Comparison of ENCODE assay signal across 16 cellular contexts in the genomic region with DNA sequence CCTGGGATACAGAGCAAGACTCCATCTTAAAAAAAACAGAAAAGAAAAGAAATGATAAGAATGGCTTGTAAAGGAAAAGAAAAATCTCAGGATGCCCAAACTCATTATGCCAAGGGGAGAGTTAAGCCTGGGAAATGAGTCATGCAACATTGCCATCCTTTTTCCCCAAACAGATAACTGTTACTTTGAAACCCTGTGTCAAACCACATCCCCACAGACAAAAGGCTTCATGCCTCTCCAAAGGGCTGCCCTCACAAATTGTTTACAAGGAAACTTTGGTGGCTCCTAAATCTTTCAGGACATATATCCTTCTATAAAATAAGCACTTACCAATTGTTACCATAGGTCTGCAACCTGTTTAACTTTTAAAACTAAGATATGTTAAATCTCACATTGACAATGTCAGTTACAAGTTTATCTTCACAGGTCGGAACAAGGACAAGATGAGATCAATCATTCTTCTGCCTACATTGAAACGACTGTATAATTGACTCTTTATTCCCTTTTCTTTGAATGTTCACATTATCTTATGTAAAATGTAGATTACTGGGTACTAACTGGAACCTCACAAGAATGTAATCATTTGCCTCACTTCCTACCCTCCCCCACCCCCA. TPM values are rescaled to one million over a fixed set of nuclear protein-coding genes. Genes with fewer than 3 reads are reported as not detected.
DNase-seq lines count a peak whose midpoint lies in the region; ATAC-seq and TF ChIP-seq lines count a peak whose summit lies in the region.
"Had no signal": no experiment of that assay in that cellular context is flagged by ENCODE, and none has a peak within 500 bp of the region (broad histone marks: within the 10 kb centered on the region; RNA-seq: fewer than 3 reads in every experiment).

No MANE protein-coding gene starts in this region.

- CTCF ChIA-PET in CD8-positive, alpha-beta T cell (lab: Charles Lee) = no interaction called here
- CTCF ChIA-PET in activated CD8-positive, alpha-beta T cell treated with anti-CD3 and anti-CD28 coated beads for 36 hours (lab: Charles Lee) = no interaction called here

- no peaks in the 10 kb centered on the region for H3K27me3 Mint-ChIP-seq in CD8-positive, alpha-beta T cell (ENCODE audit: low read depth)
- H3K27me3 Mint-ChIP-seq in activated CD8-positive, alpha-beta T cell treated with anti-CD3 and anti-CD28 coated beads for 36 hours = no peaks in the 10 kb centered on the region
- H3K27me3 Mint-ChIP-seq: activated CD8-positive, alpha-beta memory T cell treated with anti-CD3 and anti-CD28 coated beads, Interleukin-2, amount 10 ng/mL, durations not matched to agents 7 days and 5 days had no signal

- no peaks in the 10 kb centered on the region for H3K79me2 ChIP-seq in hepatocyte

- WGBS in hepatocyte (ENCODE audit: low lambda C conversion rate, missing lambda C conversion rate) = 25% methylated on average over 2 of the region's 2 CpGs

- no peaks in the 10 kb centered on the region for H3K36me3 Mint-ChIP-seq in CD8-positive, alpha-beta T cell
- H3K36me3 Mint-ChIP-seq in activated CD8-positive, alpha-beta T cell treated with anti-CD3 and anti-CD28 coated beads for 36 hours (ENCODE audit: low read depth) = peaks cover 8% of the 10 kb centered on the region

- H3K4me1 Mint-ChIP-seq in CD8-positive, alpha-beta T cell (ENCODE audit: low read depth) = peaks cover 36% of the 10 kb centered on the region
- H3K4me1 Mint-ChIP-seq in activated CD8-positive, alpha-beta T cell treated with anti-CD3 and anti-CD28 coated beads for 36 hours (ENCODE audit: low read depth) = peaks cover 32% of the 10 kb centered on the region

- H3K36me3 ChIP-seq in CD8-positive, alpha-beta T cell (ENCODE audit: insufficient read depth, low read length) = no peaks in the 10 kb centered on the region
- no peaks in the 10 kb centered on the region for H3K36me3 ChIP-seq in hepatocyte (replicated peaks; ENCODE audit: insufficient read depth, low read depth)
- H3K36me3 ChIP-seq: BLaER1, colonic mucosa, heart right ventricle had no signal

- intact Hi-C loops in CD8-positive, alpha-beta T cell (cut with DNase I, micrococcal nuclease) = loop anchor here in 1 of 2 experiments (1.0 kb wide), 1 partner anchor 9 kb away; no protein-coding TSS in a partner anchor
- intact Hi-C loops in activated CD8-positive, alpha-beta T cell treated with anti-CD3 and anti-CD28 coated beads for 36 hours (cut with micrococcal nuclease) = no loop called here

- peak overlapping the region; percentile 36 for H3K4me3 Mint-ChIP-seq in CD8-positive, alpha-beta T cell
- no peak overlapping the region for H3K4me3 Mint-ChIP-seq in activated CD8-positive, alpha-beta T cell treated with anti-CD3 and anti-CD28 coated beads for 36 hours
- H3K4me3 Mint-ChIP-seq: activated CD8-positive, alpha-beta memory T cell treated with anti-CD3 and anti-CD28 coated beads, Interleukin-2, amount 10 ng/mL, durations not matched to agents 7 days and 5 days had no signal

- H4K20me1 ChIP-seq in hepatocyte (ENCODE audit: insufficient read depth, poor library complexity, severe bottlenecking) = no peaks in the 10 kb centered on the region
- H4K20me1 ChIP-seq: BLaER1 had no signal

- no peak for DNase-seq in CD8-positive, alpha-beta T cell
- peak; percentile 60 for DNase-seq in Jurkat, Clone E6-1 (ENCODE audit: low read depth, low spot score)
- DNase-seq in activated CD8-positive, alpha-beta T cell treated with anti-CD3 and anti-CD28 coated beads for 36 hours = no peak
- DNase-seq in lung microvascular endothelial cell (ENCODE audit: low read depth in 2 of 2) = peak; percentile 8 to 32
- DNase-seq in hepatic stellate cell (ENCODE audit: low spot score) = no peak
- DNase-seq in CD1c-positive myeloid dendritic cell (ENCODE audit: extremely low spot score) = no peak
- DNase-seq in hepatocyte (ENCODE audit: low spot score) = no peak
- DNase-seq: activated CD8-positive, alpha-beta memory T cell treated with anti-CD3 and anti-CD28 coated beads, Interleukin-2, amount 10 ng/mL, durations not matched to agents 7 days and 5 days; aorta; colonic mucosa; heart right ventricle; kidney glomerular epithelial cell; NCI-H2107; NCI-H774; stimulated activated CD4-positive, alpha-beta T cell treated with anti-CD3 and anti-CD28 coated beads, Interleukin-15, amount 100 ng/mL, for 24 hours had no signal

- ATAC-seq in CD8-positive, alpha-beta T cell = peak; percentile 61
- ATAC-seq in activated CD8-positive, alpha-beta T cell treated with anti-CD3 and anti-CD28 coated beads for 36 hours = peak; percentile 73
- ATAC-seq: activated CD8-positive, alpha-beta memory T cell treated with anti-CD3 and anti-CD28 coated beads, Interleukin-2, amount 10 ng/mL, durations not matched to agents 7 days and 5 days; heart right ventricle had no signal

- H2AFZ ChIP-seq in hepatocyte = no peak overlapping the region

- no peak overlapping the region for H3K27ac ChIP-seq in CD8-positive, alpha-beta T cell (ENCODE audit: low read depth, low read length)
- H3K27ac ChIP-seq in hepatocyte = no peak overlapping the region
- H3K27ac ChIP-seq: BLaER1, colonic mucosa, heart right ventricle had no signal

- H3K27me3 ChIP-seq in CD8-positive, alpha-beta T cell (ENCODE audit: insufficient read depth, low read length) = no peaks in the 10 kb centered on the region
- no peaks in the 10 kb centered on the region for H3K27me3 ChIP-seq in hepatocyte
- H3K27me3 ChIP-seq: BLaER1, colonic mucosa, heart right ventricle had no signal

- POLR2A ChIA-PET in CD8-positive, alpha-beta T cell (lab: Charles Lee) = no interaction called here
- POLR2A ChIA-PET in activated CD8-positive, alpha-beta T cell treated with anti-CD3 and anti-CD28 coated beads for 36 hours (lab: Charles Lee) = interaction anchor here (2.4 kb wide), 1 partner anchor 13 kb away, joined by 14 read pairs; no protein-coding TSS in a partner anchor

- H3K9me2 ChIP-seq in hepatocyte (replicated peaks; ENCODE audit: insufficient read depth) = no peaks in the 10 kb centered on the region

- H3K4me2 ChIP-seq in hepatocyte = no peak overlapping the region
- H3K4me2 ChIP-seq: BLaER1 had no signal

- peaks cover 28% of the 10 kb centered on the region for H3K4me1 ChIP-seq in CD8-positive, alpha-beta T cell (ENCODE audit: insufficient read depth, low read length)
- H3K4me1 ChIP-seq in hepatocyte (ENCODE audit: insufficient read depth) = peaks cover 30% of the 10 kb centered on the region
- H3K4me1 ChIP-seq: colonic mucosa had no signal

- no peak overlapping the region for H3K4me3 ChIP-seq in CD8-positive, alpha-beta T cell (ENCODE audit: low read depth, low read length)
- H3K4me3 ChIP-seq in Jurkat, Clone E6-1 (ENCODE audit: low read length) = no peak overlapping the region
- no peak overlapping the region for H3K4me3 ChIP-seq in hepatocyte
- H3K4me3 ChIP-seq: BLaER1, colonic mucosa, heart right ventricle had no signal

- no peaks in the 10 kb centered on the region for H3K9me3 ChIP-seq in CD8-positive, alpha-beta T cell (ENCODE audit: low read length)
- no peaks in the 10 kb centered on the region for H3K9me3 ChIP-seq in hepatocyte (ENCODE audit: low read depth)
- H3K9me3 ChIP-seq: colonic mucosa had no signal

- peak overlapping the region; percentile 80 for H3K27ac Mint-ChIP-seq in CD8-positive, alpha-beta T cell
- peak overlapping the region; percentile 77 for H3K27ac Mint-ChIP-seq in activated CD8-positive, alpha-beta T cell treated with anti-CD3 and anti-CD28 coated beads for 36 hours
- H3K27ac Mint-ChIP-seq: activated CD8-positive, alpha-beta memory T cell treated with anti-CD3 and anti-CD28 coated beads, Interleukin-2, amount 10 ng/mL, durations not matched to agents 7 days and 5 days had no signal

- H3K9me3 Mint-ChIP-seq in CD8-positive, alpha-beta T cell = no peaks in the 10 kb centered on the region
- peaks cover 6% of the 10 kb centered on the region for H3K9me3 Mint-ChIP-seq in activated CD8-positive, alpha-beta T cell treated with anti-CD3 and anti-CD28 coated beads for 36 hours

- TF ChIP-seq CTCF in CD8-positive, alpha-beta T cell (IDR thresholded peaks at IDR 0.05) = no peak
- TF ChIP-seq CTCF in activated CD8-positive, alpha-beta T cell treated with anti-CD3 and anti-CD28 coated beads for 36 hours (IDR thresholded peaks at IDR 0.05) = no peak
- no peak for TF ChIP-seq CTCF in hepatocyte (IDR thresholded peaks at IDR 0.05; ENCODE audit: poor library complexity)

RNA-seq across cellular contexts. Expression of a gene that starts 18.6 kb away (rescaled TPM):
- 10 to 100 TPM; 28.3 to 29.1 TPM for total RNA-seq in CD8-positive, alpha-beta T cell
- polyA plus RNA-seq in Jurkat, Clone E6-1 (2012; ENCODE audit: insufficient read depth, insufficient read length) = 14.9 TPM
- total RNA-seq in activated CD8-positive, alpha-beta T cell treated with anti-CD3 and anti-CD28 coated beads for 36 hours = 10 to 100 TPM in 1 of 2 experiments, 1 to 10 TPM in 1; 9.6 to 11.4 TPM
- total RNA-seq in lung microvascular endothelial cell (8.7 and 14.7 TPM in 2 replicates), hepatocyte (32.4 and 40.9 TPM in 2 replicates)
- polyA plus RNA-seq in hepatocyte = 7.7 and 10.1 TPM in 2 replicates

RNA-seq across cellular contexts. Expression of a gene that starts 30.1 kb away (rescaled TPM):
- 10 to 100 TPM; 41.5 to 44.0 TPM for total RNA-seq in CD8-positive, alpha-beta T cell
- polyA plus RNA-seq in Jurkat, Clone E6-1 (2012; ENCODE audit: insufficient read depth, insufficient read length) = 56.3 TPM
- 10 to 100 TPM; 45.8 to 49.4 TPM for total RNA-seq in activated CD8-positive, alpha-beta T cell treated with anti-CD3 and anti-CD28 coated beads for 36 hours
- total RNA-seq in lung microvascular endothelial cell = 22.9 and 25.2 TPM in 2 replicates
- 36.9 and 42.0 TPM in 2 replicates for total RNA-seq in hepatocyte
- polyA plus RNA-seq in hepatocyte = 27.9 and 37.9 TPM in 2 replicates

RNA-seq across cellular contexts. Expression of a gene that starts 42.4 kb away (rescaled TPM):
- total RNA-seq in CD8-positive, alpha-beta T cell = 100 to 1,000 TPM; 175 to 189 TPM
- 187 TPM for polyA plus RNA-seq in Jurkat, Clone E6-1 (2012; ENCODE audit: insufficient read depth, insufficient read length)
- total RNA-seq in activated CD8-positive, alpha-beta T cell treated with anti-CD3 and anti-CD28 coated beads for 36 hours = 100 to 1,000 TPM; 176 to 197 TPM
- total RNA-seq in lung microvascular endothelial cell (55.4 and 58.3 TPM in 2 replicates), hepatocyte (133 and 136 TPM in 2 replicates)
- polyA plus RNA-seq in hepatocyte = 80.8 and 86.4 TPM in 2 replicates

Comparison
In these comparisons a context has a peak if more than half of its experiments do, and no peak if none do; other contexts are left out.
1. DNase-seq: peak in Jurkat, Clone E6-1 (single experiment) and lung microvascular endothelial cell (2 of 2); none in CD8-positive, alpha-beta T cell (0 of 7), activated CD8-positive, alpha-beta T cell treated with anti-CD3 and anti-CD28 coated beads for 36 hours (single experiment), hepatic stellate cell (single experiment), CD1c-positive myeloid dendritic cell (single experiment) and hepatocyte (single experiment).